In the genomic region with DNA sequence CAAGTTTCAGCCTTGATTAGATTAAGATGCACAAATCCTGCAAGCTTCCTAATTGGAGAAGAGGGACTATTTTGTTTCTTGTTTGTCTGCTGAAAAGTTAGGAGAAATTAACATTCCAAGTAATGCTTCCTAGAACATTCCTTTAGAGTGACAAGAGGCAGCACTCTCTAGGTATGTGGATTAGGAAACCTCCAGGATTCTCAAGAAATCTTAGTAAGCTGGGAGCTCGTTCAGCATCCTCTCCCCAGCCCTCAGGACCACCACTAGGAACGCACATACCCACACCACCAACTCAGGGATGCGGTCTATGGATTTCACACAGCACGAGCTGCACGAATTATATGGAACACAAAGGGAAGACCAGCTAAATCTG, we compare ENCODE assay signal across 20 cellular contexts. TPM values are rescaled to one million over a fixed set of nuclear protein-coding genes. Genes with fewer than 3 reads are reported as not detected.
DNase-seq lines count a peak whose midpoint lies in the region; ATAC-seq and TF ChIP-seq lines count a peak whose summit lies in the region.
"Had no signal": no experiment of that assay in that cellular context is flagged by ENCODE, and none has a peak within 500 bp of the region (broad histone marks: within the 10 kb centered on the region; RNA-seq: fewer than 3 reads in every experiment).

No MANE protein-coding gene starts in this region.

- no peak for ATAC-seq in HG03469 (IDR thresholded peaks at IDR 0.05; ENCODE audit: unreplicated experiment)
- ATAC-seq in GM18861 (IDR thresholded peaks at IDR 0.05; ENCODE audit: unreplicated experiment): no peak

- WGBS in GM23248 (ENCODE audit: low coverage in 1 of 2, low lambda C conversion rate in 2 of 2, missing lambda C conversion rate in 2 of 2), 2 experiments: 89% methylated on average over 5 of the region's 5 CpGs

- TF ChIP-seq CTCF in AG04450 (IDR thresholded peaks at IDR 0.05; ENCODE audit: low read depth, low read length) (no peak), cardiac fibroblast (IDR thresholded peaks at IDR 0.05; ENCODE audit: low read depth, low read length) (no peak)

- CTCF ChIA-PET in AG04450 (lab: Charles Lee): no interaction called here

- H3K79me2 ChIP-seq in GM23248 (ENCODE audit: insufficient read depth): no peaks in the 10 kb centered on the region

- peaks cover 12% of the 10 kb centered on the region; the same call in 1 of the 2 replicates for H3K36me3 ChIP-seq in GM23248 (ENCODE audit: low read depth)

- H3K27me3 Mint-ChIP-seq in activated T-helper 1 cell treated with anti-CD3 and anti-CD28 coated beads, Interleukin-12 subunit alpha, Interleukin-12 subunit beta, Interleukin-2, Interleukin-4 antibody, amounts not matched to agents 30 ng/mL and 10 ng/mL and 1 ng/mL, durations not matched to agents 14 hours and 24 hours and 36 hours (ENCODE audit: insufficient read depth): no peaks in the 10 kb centered on the region
- H3K27me3 Mint-ChIP-seq: CD4-positive, CD25-positive, alpha-beta regulatory T cell had no signal

- peaks cover 5% of the 10 kb centered on the region; the same call in 1 of the 2 replicates for H3F3A ChIP-seq in GM23248 (ENCODE audit: insufficient read depth)

- DNase-seq in AG04450 (ENCODE audit: low read depth, low spot score): peak; percentile 2
- peak; percentile 59 for DNase-seq in GM23248
- peak; percentile 21 to 29 for DNase-seq in cardiac fibroblast (ENCODE audit: low read depth in 2 of 2)
- DNase-seq in hepatic stellate cell (ENCODE audit: low spot score): peak; percentile 28
- no peak for DNase-seq in activated T-cell treated with anti-CD3 and anti-CD28 coated beads, Interleukin-2, amount 50 U/mL, for 48 hours
- DNase-seq in activated T-helper 1 cell treated with anti-CD3 and anti-CD28 coated beads, Interleukin-12 subunit alpha, Interleukin-12 subunit beta, Interleukin-2, Interleukin-4 antibody, amounts not matched to agents 30 ng/mL and 10 ng/mL and 1 ng/mL, durations not matched to agents 14 hours and 24 hours and 36 hours (ENCODE audit: low spot score): no peak
- DNase-seq: CD4-positive, CD25-positive, alpha-beta regulatory T cell; DMS79; GF-D8; H9; NCI-H1436 treated with DMSO at 0.1 percent for 48 hours; NCI-H2081 treated with DMSO at 0.1 percent for 48 hours; NCI-H2227 treated with DMSO at 0.1 percent for 48 hours; NCI-H526; NK-92 treated with Interleukin-12 subunit alpha and Interleukin-12 subunit beta, amount 100 ng/mL, for 24 hours; OCI-M1; RPMI8226 had no signal

- no peaks in the 10 kb centered on the region for H3K9me3 Mint-ChIP-seq in activated T-helper 1 cell treated with anti-CD3 and anti-CD28 coated beads, Interleukin-12 subunit alpha, Interleukin-12 subunit beta, Interleukin-2, Interleukin-4 antibody, amounts not matched to agents 30 ng/mL and 10 ng/mL and 1 ng/mL, durations not matched to agents 14 hours and 24 hours and 36 hours

- H3K27ac ChIP-seq in AG04450 (ENCODE audit: low read depth, low read length) (no peak overlapping the region), GM23248 (no peak overlapping the region)
- H3K27ac ChIP-seq: 22Rv1 had no signal

- H3K36me3 Mint-ChIP-seq in activated T-helper 1 cell treated with anti-CD3 and anti-CD28 coated beads, Interleukin-12 subunit alpha, Interleukin-12 subunit beta, Interleukin-2, Interleukin-4 antibody, amounts not matched to agents 30 ng/mL and 10 ng/mL and 1 ng/mL, durations not matched to agents 14 hours and 24 hours and 36 hours (ENCODE audit: low read depth): peaks cover 46% of the 10 kb centered on the region

- H3K4me3 ChIP-seq in AG04450 (ENCODE audit: low read depth, low read length) (no peak overlapping the region), GM23248 (no peak overlapping the region), cardiac fibroblast (replicated peaks in 1 of 2; ENCODE audit: low read depth in 2 of 2, low read length in 2 of 2) (no peak overlapping the region)

- H3K9me3 ChIP-seq in AG04450 (ENCODE audit: control insufficient read depth, insufficient read depth, low read length) (no peaks in the 10 kb centered on the region), GM23248 (ENCODE audit: low read depth) (no peaks in the 10 kb centered on the region)

- peaks cover 11% of the 10 kb centered on the region for H3K4me1 ChIP-seq in GM23248 (ENCODE audit: insufficient read depth)

- no peak overlapping the region for H3K9ac ChIP-seq in GM23248

- H3K4me2 ChIP-seq in GM23248 (ENCODE audit: unreplicated experiment): no peak overlapping the region

- H2AFZ ChIP-seq in GM23248: no peak overlapping the region

- intact Hi-C loops in activated T-helper 1 cell treated with anti-CD3 and anti-CD28 coated beads, Interleukin-12 subunit alpha, Interleukin-12 subunit beta, Interleukin-2, Interleukin-4 antibody, amounts not matched to agents 30 ng/mL and 10 ng/mL and 1 ng/mL, durations not matched to agents 14 hours and 24 hours and 36 hours (cut with micrococcal nuclease): no loop called here

- in situ Hi-C loops in GM23248 (cut with MboI): no loop called here

- no peak overlapping the region for H3K4me3 Mint-ChIP-seq in activated T-helper 1 cell treated with anti-CD3 and anti-CD28 coated beads, Interleukin-12 subunit alpha, Interleukin-12 subunit beta, Interleukin-2, Interleukin-4 antibody, amounts not matched to agents 30 ng/mL and 10 ng/mL and 1 ng/mL, durations not matched to agents 14 hours and 24 hours and 36 hours
- H3K4me3 Mint-ChIP-seq: CD4-positive, CD25-positive, alpha-beta regulatory T cell; H9 had no signal

- H3K9me2 ChIP-seq in GM23248 (ENCODE audit: insufficient read depth): no peaks in the 10 kb centered on the region

- no peak overlapping the region for H3K27ac Mint-ChIP-seq in activated T-helper 1 cell treated with anti-CD3 and anti-CD28 coated beads, Interleukin-12 subunit alpha, Interleukin-12 subunit beta, Interleukin-2, Interleukin-4 antibody, amounts not matched to agents 30 ng/mL and 10 ng/mL and 1 ng/mL, durations not matched to agents 14 hours and 24 hours and 36 hours
- H3K27ac Mint-ChIP-seq: H9 had no signal

- no peaks in the 10 kb centered on the region for H3K27me3 ChIP-seq in AG04450 (ENCODE audit: control insufficient read depth, insufficient read depth, low read length)
- H3K27me3 ChIP-seq in GM23248 (replicated peaks; ENCODE audit: insufficient read depth): no peaks in the 10 kb centered on the region

- POLR2A ChIA-PET in AG04450 (lab: Yijun Ruan, JAX): no interaction called here

- H4K20me1 ChIP-seq in GM23248 (ENCODE audit: insufficient read depth): no peaks in the 10 kb centered on the region; the same call in 1 of the 2 replicates

- no peaks in the 10 kb centered on the region for H3K4me1 Mint-ChIP-seq in activated T-helper 1 cell treated with anti-CD3 and anti-CD28 coated beads, Interleukin-12 subunit alpha, Interleukin-12 subunit beta, Interleukin-2, Interleukin-4 antibody, amounts not matched to agents 30 ng/mL and 10 ng/mL and 1 ng/mL, durations not matched to agents 14 hours and 24 hours and 36 hours (ENCODE audit: low read depth)
- H3K4me1 Mint-ChIP-seq: CD4-positive, CD25-positive, alpha-beta regulatory T cell; H9 had no signal

RNA-seq across cellular contexts. Expression of gene NCAPD3, which starts 52.9 kb away (rescaled TPM):
- 10.2 and 12.2 TPM in 2 replicates for polyA plus RNA-seq in AG04450 (2011; rRNA removed)
- polyA minus RNA-seq in AG04450 (2011; rRNA and poly(A)+ RNA removed): 18.7 and 19.2 TPM in 2 replicates
- 9.0 and 13.3 TPM in 2 replicates for total RNA-seq in GM23248 (2014; rRNA removed; shearing (Covaris generic))
- polyA plus RNA-seq in GM23248 (2016; fragmentation: Nextera tagmentation; extraction: Ambion mirVana): 13.6 and 16.3 TPM in 2 replicates
- total RNA-seq in activated T-helper 1 cell treated with anti-CD3 and anti-CD28 coated beads, Interleukin-12 subunit alpha, Interleukin-12 subunit beta, Interleukin-2, Interleukin-4 antibody, amounts not matched to agents 30 ng/mL and 10 ng/mL and 1 ng/mL, durations not matched to agents 14 hours and 24 hours and 36 hours: 103 and 107 TPM in 2 replicates

RNA-seq across cellular contexts. Expression of gene VPS26B, which starts 53.6 kb away (rescaled TPM):
- 49.9 and 53.7 TPM in 2 replicates for polyA plus RNA-seq in AG04450 (2011; rRNA removed)
- 66.8 and 67.1 TPM in 2 replicates for polyA minus RNA-seq in AG04450 (2011; rRNA and poly(A)+ RNA removed)
- 36.9 and 40.3 TPM in 2 replicates for total RNA-seq in GM23248 (2014; rRNA removed; shearing (Covaris generic))
- 27.4 and 28.7 TPM in 2 replicates for polyA plus RNA-seq in GM23248 (2016; fragmentation: Nextera tagmentation; extraction: Ambion mirVana)
- total RNA-seq in activated T-helper 1 cell treated with anti-CD3 and anti-CD28 coated beads, Interleukin-12 subunit alpha, Interleukin-12 subunit beta, Interleukin-2, Interleukin-4 antibody, amounts not matched to agents 30 ng/mL and 10 ng/mL and 1 ng/mL, durations not matched to agents 14 hours and 24 hours and 36 hours: 43.0 and 43.2 TPM in 2 replicates

Comparison
In these comparisons a context has a peak if more than half of its experiments do, and no peak if none do; other contexts are left out.
1. DNase-seq: peak in AG04450 (single experiment), GM23248 (single experiment), cardiac fibroblast (2 of 2) and hepatic stellate cell (single experiment); none in activated T-cell treated with anti-CD3 and anti-CD28 coated beads, Interleukin-2, amount 50 U/mL, for 48 hours (0 of 2) and activated T-helper 1 cell treated with anti-CD3 and anti-CD28 coated beads, Interleukin-12 subunit alpha, Interleukin-12 subunit beta, Interleukin-2, Interleukin-4 antibody, amounts not matched to agents 30 ng/mL and 10 ng/mL and 1 ng/mL, durations not matched to agents 14 hours and 24 hours and 36 hours (single experiment).